In genomic region chr11:61787928-61788491, GRCh38 we compare ENCODE assay signal across 9 cellular contexts. TPM values are rescaled to one million over a fixed set of nuclear protein-coding genes. Genes with fewer than 3 reads are reported as not detected.
DNase-seq lines count a peak whose midpoint lies in the region; ATAC-seq and TF ChIP-seq lines count a peak whose summit lies in the region.
"Had no signal": no experiment of that assay in that cellular context is flagged by ENCODE, and none has a peak within 500 bp of the region (broad histone marks: within the 10 kb centered on the region; RNA-seq: fewer than 3 reads in every experiment).

No MANE protein-coding gene starts in this region.

- peaks cover 60 to 67% of the 10 kb centered on the region in 2 donors for H3K36me3 Mint-ChIP-seq in CD14-positive monocyte

- no peak overlapping the region for H2AFZ ChIP-seq in HCT116 (ENCODE audit: low read depth, low read length, poor library complexity, severe bottlenecking)

- no peaks in the 10 kb centered on the region for H4K20me1 ChIP-seq in HCT116 (ENCODE audit: insufficient read depth)

- TF ChIP-seq RAD21 in HCT116 (IDR thresholded peaks at IDR 0.05; ENCODE audit: low read depth): peak; percentile 74

- H3K4me1 Mint-ChIP-seq in CD14-positive monocyte: peaks cover 10% of the 10 kb centered on the region

- H3K4me3 Mint-ChIP-seq in CD14-positive monocyte: no peak overlapping the region

- CTCF ChIA-PET in HCT116 (lab: Charles Lee): interaction anchor here (0.7 to 1.9 kb wide), 10 partner anchors 9 to 54 kb away, joined by 3 to 20 read pairs (median 4); partner anchors contain the start of gene FADS1

- peaks cover 0 to 3% (median 0%) of the 10 kb centered on the region in 3 donors for H3K27me3 Mint-ChIP-seq in CD14-positive monocyte (ENCODE audit: low read depth in 3 of 3)

- no peaks in the 10 kb centered on the region for H3K9me2 ChIP-seq in HCT116 (ENCODE audit: insufficient read depth)

- H3K36me3 ChIP-seq in HCT116 (ENCODE audit: control insufficient read depth in 1 of 2, insufficient read depth in 2 of 2, low read length in 2 of 2): peaks cover 18 to 41% of the 10 kb centered on the region in 2 experiments; a peak in 3 of 4 replicates
- H3K36me3 ChIP-seq in tibial nerve: peaks cover 0 to 76% (median 8%) of the 10 kb centered on the region in 3 donors

- H3K4me2 ChIP-seq in HCT116 (ENCODE audit: low read length): no peak overlapping the region

- H3K27me3 ChIP-seq in HCT116 (ENCODE audit: insufficient read depth, low read length) (no peaks in the 10 kb centered on the region), tibial nerve (no peaks in the 10 kb centered on the region)

- BruUV-seq in HCT116 (replicated peaks; lab: Mats Ljungman, UMichigan): no TSS peak

- no peak overlapping the region for H3K9ac ChIP-seq in HCT116 (ENCODE audit: low read length)

- H3K27ac ChIP-seq in HCT116 (ENCODE audit: low read depth, low read length): no peak overlapping the region
- peak overlapping the region in 1 of 4 donors; percentile 100 for H3K27ac ChIP-seq in tibial nerve

- H3K79me2 ChIP-seq in HCT116 (ENCODE audit: insufficient read depth, low read length): peaks cover 28% of the 10 kb centered on the region

- 49 to 54% methylated on average over 8 to 9 of the region's 9 CpGs for WGBS in tibial nerve, 2 donors

- H3K4me3 ChIP-seq in HCT116 (replicated peaks in 1 of 2; ENCODE audit: low read depth in 1 of 2, low read length in 2 of 2) (no peak overlapping the region), tibial nerve (no peak overlapping the region)

- peaks cover 0 to 2% (median 0%) of the 10 kb centered on the region in 7 donors for H3K9me3 Mint-ChIP-seq in CD14-positive monocyte

- no peak overlapping the region for H3K27ac Mint-ChIP-seq in CD14-positive monocyte

- peaks cover 2 to 6% of the 10 kb centered on the region in 2 experiments; a peak in 2 of 4 replicates for H3K4me1 ChIP-seq in HCT116 (ENCODE audit: control insufficient read depth in 1 of 2, insufficient read depth in 2 of 2, low read length in 2 of 2)
- H3K4me1 ChIP-seq in tibial nerve: peaks cover 0 to 42% (median 12%) of the 10 kb centered on the region in 4 donors

- RAD21 ChIA-PET in HCT116 (lab: Charles Lee; ENCODE audit: low non-redundant PET in 1 of 2, low total read pairs in 2 of 2, uncharacterized antibody in 2 of 2, unreplicated experiment in 2 of 2): interaction anchor here (0.6 to 1.4 kb wide), 4 partner anchors 40 to 320 kb away, joined by 3 to 5 read pairs (median 4); no protein-coding TSS in a partner anchor

- intact Hi-C loops in CD14-positive monocyte (cut with micrococcal nuclease): no loop called here
- intact Hi-C loops in HCT116 (cut with micrococcal nuclease): loop anchor here (2.0 kb wide), 1 partner anchor 41 kb away; no protein-coding TSS in a partner anchor

- ATAC-seq in HCT116 (peak; percentile 51), SK-N-SH treated with all-trans-retinoic acid at 6 μM for 48 hours (peak; percentile 16; the same call in 2 of the 3 replicates), HG02938 (IDR thresholded peaks at IDR 0.05; ENCODE audit: unreplicated experiment) (no peak)

- TF ChIP-seq EP300 in tibial nerve (IDR thresholded peaks at IDR 0.05): no peak

- H3K9me3 ChIP-seq in HCT116 (ENCODE audit: control insufficient read depth in 1 of 2, insufficient read depth in 1 of 2, low read depth in 1 of 2, low read length in 2 of 2) (no peaks in the 10 kb centered on the region), tibial nerve (no peaks in the 10 kb centered on the region)

- no peak for DNase-seq in CD14-positive monocyte (ENCODE audit: low spot score)
- peak; percentile 48 for DNase-seq in HCT116 (ENCODE audit: low read depth, low spot score)
- peak; percentile 29 for DNase-seq in glomerular visceral epithelial cell (ENCODE audit: extremely low spot score)
- no peak for DNase-seq in tibial nerve (ENCODE audit: low spot score in 2 of 2)
- DNase-seq in HPDE6-E6E7 (ENCODE audit: extremely low spot score): no peak
- DNase-seq in mesenteric fat pad (ENCODE audit: low spot score): no peak
- DNase-seq: left cardiac atrium had no signal

- peak; percentile 17 for TF ChIP-seq CTCF in CD14-positive monocyte (IDR thresholded peaks at IDR 0.05)
- TF ChIP-seq CTCF in HCT116 (IDR thresholded peaks at IDR 0.05 in 2 of 3, conservative IDR thresholded peaks at IDR 0.05 in 1 of 3; ENCODE audit: borderline replicate concordance in 1 of 3, insufficient read depth in 1 of 3, low read depth in 2 of 3, low read length in 2 of 3): peak; percentile 77 to 97 (median 82)
- peak in 4 of 5 experiments; percentile 23 to 50 (median 27) for TF ChIP-seq CTCF in tibial nerve (IDR thresholded peaks at IDR 0.05)

- TF ChIP-seq POLR2A in HCT116 (IDR thresholded peaks at IDR 0.05; ENCODE audit: borderline replicate concordance, extremely low read depth, insufficient read depth, insufficient read length) (no peak), tibial nerve (IDR thresholded peaks at IDR 0.05) (no peak)

- POLR2A ChIA-PET in HCT116 (lab: Charles Lee): interaction anchor here (0.6 to 1.3 kb wide), 3 partner anchors 27 to 179 kb away, joined by 4 to 5 read pairs (median 5); partner anchors contain the start of gene FTH1

TF ChIP-seq in HCT116, 20 proteins besides CTCF, POLR2A, EP300 and RAD21:
- no peak for TF ChIP-seq FOSL1 (IDR thresholded peaks at IDR 0.05; ENCODE audit: low read depth)
- TF ChIP-seq ZBTB33 (IDR thresholded peaks at IDR 0.05; ENCODE audit: extremely low read depth, insufficient replicate concordance, low read length): no peak
- TF ChIP-seq POLR2AphosphoS5 (IDR thresholded peaks at IDR 0.05; ENCODE audit: low read depth, low read length): peak; percentile 48; the same call in 1 of the 2 replicates
TF ChIP-seq in HCT116: peak in this region for 1.

TF ChIP-seq in SK-N-SH treated with all-trans-retinoic acid at 6 μM for 48 hours, 23 proteins besides CTCF, POLR2A, EP300 and RAD21:
- TF ChIP-seq CREB5 (CRISPR knock-in tag; IDR thresholded peaks at IDR 0.05; ENCODE audit: low read depth) (no peak), BACH2 (CRISPR knock-in tag; IDR thresholded peaks at IDR 0.05; ENCODE audit: borderline replicate concordance) (no peak), ISL1 (CRISPR knock-in tag; IDR thresholded peaks at IDR 0.05) (no peak), GLIS3 (CRISPR knock-in tag; IDR thresholded peaks at IDR 0.05) (no peak)

RNA-seq across cellular contexts. Expression of gene TMEM258, which starts 4.4 kb away (rescaled TPM):
- polyA plus RNA-seq in CD14-positive monocyte: 100 to 1,000 TPM; 220 to 224 TPM
- total RNA-seq in HCT116 (2021; ENCODE audit: unreplicated experiment) (160 TPM), tibial nerve (10 to 100 TPM; 21.9 to 56.7 (median 45.2) TPM), mesenteric fat pad (80.8 TPM)
- polyA plus RNA-seq in HCT116 (2012): 403 and 404 TPM in 2 replicates

RNA-seq across cellular contexts. Expression of gene FEN1, which starts 4.7 kb away (rescaled TPM):
- polyA plus RNA-seq in CD14-positive monocyte: 1 to 10 TPM; 4.3 to 6.4 TPM
- total RNA-seq in HCT116 (2021; ENCODE audit: unreplicated experiment) (89.5 TPM), tibial nerve (10 to 100 TPM in 1 of 4 donors, 1 to 10 TPM in 3; 4.5 to 11.0 (median 4.6) TPM), mesenteric fat pad (8.0 TPM)
- polyA plus RNA-seq in HCT116 (2012): 53.8 and 55.2 TPM in 2 replicates

RNA-seq across cellular contexts. Expression of gene FADS1, which starts 28.8 kb away (rescaled TPM):
- polyA plus RNA-seq in CD14-positive monocyte: 10 to 100 TPM; 29.2 to 31.8 TPM
- total RNA-seq in HCT116 (2021; ENCODE audit: unreplicated experiment) (56.6 TPM), tibial nerve (10 to 100 TPM; 33.7 to 61.6 (median 47.0) TPM), mesenteric fat pad (36.3 TPM)
- polyA plus RNA-seq in HCT116 (2012): 28.8 and 36.3 TPM in 2 replicates

RNA-seq across cellular contexts. Expression of gene MYRF, which starts 35.6 kb away (rescaled TPM):
- under 1 TPM in 1 of 2 donors, not detected in 1; 0.18 TPM for polyA plus RNA-seq in CD14-positive monocyte
- total RNA-seq in HCT116 (2021; ENCODE audit: unreplicated experiment) (52.3 TPM), tibial nerve (1 to 10 TPM; 1.0 to 7.5 (median 2.1) TPM), mesenteric fat pad (0.42 TPM)
- polyA plus RNA-seq in HCT116 (2012): 49.0 and 50.1 TPM in 2 replicates

RNA-seq across cellular contexts. Expression of gene FADS2, which starts 40.1 kb away (rescaled TPM):
- polyA plus RNA-seq in CD14-positive monocyte: 10 to 100 TPM in 1 of 2 donors, 1 to 10 TPM in 1; 5.1 to 19.9 TPM
- total RNA-seq in HCT116 (2021; ENCODE audit: unreplicated experiment) (17.1 TPM), tibial nerve (10 to 100 TPM; 17.4 to 59.2 (median 32.7) TPM), mesenteric fat pad (28.1 TPM)
- 17.3 and 18.8 TPM in 2 replicates for polyA plus RNA-seq in HCT116 (2012)

Comparison
In these comparisons a context has a peak if more than half of its experiments do, and no peak if none do; other contexts are left out.
1. DNase-seq: peak in HCT116 (single experiment) and glomerular visceral epithelial cell (single experiment); none in CD14-positive monocyte (single experiment), tibial nerve (0 of 2), HPDE6-E6E7 (single experiment) and mesenteric fat pad (single experiment).
2. CTCF ChIP-seq: peak in every context shown above with its lines; median percentile 82 in HCT116; 27 in tibial nerve; 17 in CD14-positive monocyte.